ENCODE assay signal across 19 cellular contexts in the genomic region with DNA sequence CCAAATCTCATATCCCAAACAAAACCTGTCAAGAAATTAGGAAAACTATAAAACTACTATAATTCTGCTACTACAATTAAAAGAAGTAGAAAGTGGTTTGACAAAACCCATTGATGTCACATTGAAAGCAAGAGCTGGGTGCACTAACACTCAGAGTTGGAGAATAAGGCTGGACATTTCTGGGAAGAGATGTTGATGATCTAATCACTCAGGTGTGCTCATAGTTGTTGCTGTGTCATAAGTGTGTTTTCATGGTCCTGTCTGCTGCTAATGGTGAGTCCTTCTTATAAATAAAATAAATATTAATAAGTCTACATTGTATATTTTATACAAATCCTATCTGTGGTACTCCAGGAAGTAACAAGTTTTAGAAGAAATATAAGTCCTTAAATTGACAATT.
DNase-seq lines count a peak whose midpoint lies in the region; ATAC-seq and TF ChIP-seq lines count a peak whose summit lies in the region.
"Had no signal": no experiment of that assay in that cellular context is flagged by ENCODE, and none has a peak within 500 bp of the region (broad histone marks: within the 10 kb centered on the region; RNA-seq: fewer than 3 reads in every experiment).

No MANE protein-coding gene starts in this region.

- H3K36me3 ChIP-seq in mammary epithelial cell (ENCODE audit: insufficient read depth, low read length) = no peaks in the 10 kb centered on the region
- H3K36me3 ChIP-seq: BLaER1 treated with 17β-estradiol and CSF1 and Interleukin-3, amounts not matched to agents 10 nM and 100 nM had no signal

- POLR2A ChIA-PET in MCF 10A (lab: Yijun Ruan, JAX) = no interaction called here

- CTCF ChIA-PET in mammary epithelial cell (lab: Charles Lee; ENCODE audit: low non-redundant PET) = no interaction called here
- CTCF ChIA-PET in MCF 10A (lab: Yijun Ruan, JAX) = no interaction called here

- no peak overlapping the region for H3K27ac Mint-ChIP-seq in MCF 10A (ENCODE audit: low read depth, unreplicated experiment)
- H3K27ac Mint-ChIP-seq: B cell; CD4-positive, alpha-beta T cell; CD8-positive, alpha-beta T cell had no signal

- ATAC-seq in foreskin keratinocyte = peak; percentile 78
- ATAC-seq: A549; CD8-positive, alpha-beta T cell had no signal

- in situ Hi-C loops in mammary epithelial cell (cut with MboI; ENCODE audit: low sequenced_read_pairs in 2 of 2) = no loop called here

- H3K4me1 Mint-ChIP-seq in MCF 10A (ENCODE audit: insufficient read depth, unreplicated experiment) = no peaks in the 10 kb centered on the region
- H3K4me1 Mint-ChIP-seq: B cell had no signal

- no peaks in the 10 kb centered on the region for H3K27me3 ChIP-seq in mammary epithelial cell (ENCODE audit: insufficient read depth, low read length)
- no peaks in the 10 kb centered on the region for H3K27me3 ChIP-seq in foreskin keratinocyte
- H3K27me3 ChIP-seq: BLaER1 treated with 17β-estradiol and CSF1 and Interleukin-3, amounts not matched to agents 10 nM and 100 nM had no signal

- no peak overlapping the region for H3K4me3 ChIP-seq in mammary epithelial cell (replicated peaks in 1 of 3; ENCODE audit: insufficient read depth in 1 of 3, low read depth in 2 of 3, low read length in 3 of 3)
- H3K4me3 ChIP-seq: A549; BLaER1 treated with 17β-estradiol and CSF1 and Interleukin-3, amounts not matched to agents 10 nM and 100 nM had no signal

- no peak for TF ChIP-seq CTCF in mammary epithelial cell (conservative IDR thresholded peaks at IDR 0.05 in 1 of 2, IDR thresholded peaks at IDR 0.05 in 1 of 2; ENCODE audit: extremely low read depth in 1 of 2, insufficient read depth in 1 of 2, low read depth in 1 of 2, low read length in 2 of 2)
- TF ChIP-seq CTCF in MCF 10A (IDR thresholded peaks at IDR 0.05; ENCODE audit: unreplicated experiment) = no peak
- TF ChIP-seq CTCF in foreskin keratinocyte (conservative IDR thresholded peaks at IDR 0.05) = no peak

- H3K27me3 Mint-ChIP-seq in MCF 10A (ENCODE audit: insufficient read depth, unreplicated experiment) = no peaks in the 10 kb centered on the region
- H3K27me3 Mint-ChIP-seq: CD4-positive, alpha-beta T cell had no signal

- H3K9me3 ChIP-seq in mammary epithelial cell (replicated peaks; ENCODE audit: insufficient read depth, low read length) = no peaks in the 10 kb centered on the region
- H3K9me3 ChIP-seq: A549; BLaER1 treated with 17β-estradiol and CSF1 and Interleukin-3, amounts not matched to agents 10 nM and 100 nM; Caco-2 had no signal

- no peak overlapping the region for H3K4me3 Mint-ChIP-seq in MCF 10A (ENCODE audit: unreplicated experiment)
- H3K4me3 Mint-ChIP-seq: B cell; CD4-positive, alpha-beta T cell; CD8-positive, alpha-beta T cell had no signal

- H3K9ac ChIP-seq in mammary epithelial cell (ENCODE audit: insufficient read depth, low read length) = no peak overlapping the region
- H3K9ac ChIP-seq: BLaER1 treated with 17β-estradiol and CSF1 and Interleukin-3, amounts not matched to agents 10 nM and 100 nM had no signal

- H3K9me3 Mint-ChIP-seq in MCF 10A (ENCODE audit: unreplicated experiment) = peaks cover 7% of the 10 kb centered on the region

- no peaks in the 10 kb centered on the region for H4K20me1 ChIP-seq in mammary epithelial cell (ENCODE audit: insufficient read depth, low read length)
- H4K20me1 ChIP-seq: BLaER1 treated with 17β-estradiol and CSF1 and Interleukin-3, amounts not matched to agents 10 nM and 100 nM had no signal

- no peaks in the 10 kb centered on the region for H3K4me1 ChIP-seq in mammary epithelial cell (ENCODE audit: insufficient read depth, low read length)
- H3K4me1 ChIP-seq in foreskin keratinocyte = no peaks in the 10 kb centered on the region
- H3K4me1 ChIP-seq: A549; BLaER1 treated with 17β-estradiol and CSF1 and Interleukin-3, amounts not matched to agents 10 nM and 100 nM; Caco-2 had no signal

- dilution Hi-C loops in mammary epithelial cell (cut with HindIII; ENCODE audit: low sequenced_read_pairs) = no loop called here

- BruUV-seq in mammary epithelial cell (replicated peaks; lab: Mats Ljungman, UMichigan) = no TSS peak
- BruUV-seq in MCF 10A (replicated peaks; lab: Mats Ljungman, UMichigan) = no TSS peak

- intact Hi-C loops in mammary epithelial cell (cut with micrococcal nuclease) (no loop called here), MCF 10A (cut with micrococcal nuclease) (no loop called here)

- peak; percentile 0 for DNase-seq in DMS53 (lab: John Stamatoyannopoulos, UW)
- no peak for DNase-seq in DMS53 treated with DMSO at 0.1 percent for 48 hours (lab: John Stamatoyannopoulos, UW; ENCODE audit: unreplicated experiment)
- peak; percentile 30 for DNase-seq in mammary epithelial cell
- DNase-seq in MCF 10A (ENCODE audit: unreplicated experiment) = no peak
- peak in 1 of 2 donors; percentile 74 for DNase-seq in foreskin keratinocyte
- DNase-seq in occipital lobe (lab: John Stamatoyannopoulos, UW) = no peak
- DNase-seq in NCI-H69 (lab: John Stamatoyannopoulos, UW) = no peak
- DNase-seq: AML-193; Caco-2; Calu3; CD4-positive, alpha-beta T cell; CD8-positive, alpha-beta T cell; DMS79 treated with DMSO at 0.1 percent for 48 hours; GF-D8 had no signal

- H3K79me2 ChIP-seq in mammary epithelial cell (ENCODE audit: insufficient read depth, low read length) = no peaks in the 10 kb centered on the region

- no peak overlapping the region for H2AFZ ChIP-seq in mammary epithelial cell (ENCODE audit: low read depth, low read length)

- H3K4me2 ChIP-seq in mammary epithelial cell (ENCODE audit: insufficient read depth, low read depth, low read length) = no peak overlapping the region
- H3K4me2 ChIP-seq: A549; BLaER1 treated with 17β-estradiol and CSF1 and Interleukin-3, amounts not matched to agents 10 nM and 100 nM had no signal

- H3K27ac ChIP-seq in mammary epithelial cell (ENCODE audit: insufficient read depth, low read depth, low read length) (no peak overlapping the region), foreskin keratinocyte (no peak overlapping the region)
- H3K27ac ChIP-seq: 22Rv1; A549; BLaER1 treated with 17β-estradiol and CSF1 and Interleukin-3, amounts not matched to agents 10 nM and 100 nM; C4-2B had no signal

- no peaks in the 10 kb centered on the region for H3K36me3 Mint-ChIP-seq in MCF 10A (ENCODE audit: insufficient read depth, unreplicated experiment)
- H3K36me3 Mint-ChIP-seq: CD8-positive, alpha-beta T cell had no signal

Comparison
In these comparisons a context has a peak if more than half of its experiments do, and no peak if none do; other contexts are left out.
1. DNase-seq: peak in DMS53 (single experiment) and mammary epithelial cell (single experiment); none in DMS53 treated with DMSO at 0.1 percent for 48 hours (single experiment), MCF 10A (single experiment), occipital lobe (single experiment) and NCI-H69 (single experiment).